ENCODE assay signal across 15 cellular contexts in genomic region chr16:24820522-24820921, GRCh38. TPM values are rescaled to one million over a fixed set of nuclear protein-coding genes. Genes with fewer than 3 reads are reported as not detected.
DNase-seq lines count a peak whose midpoint lies in the region; ATAC-seq and TF ChIP-seq lines count a peak whose summit lies in the region.
"Had no signal": no experiment of that assay in that cellular context is flagged by ENCODE, and none has a peak within 500 bp of the region (broad histone marks: within the 10 kb centered on the region; RNA-seq: fewer than 3 reads in every experiment).

No MANE protein-coding gene starts in this region.

- H3K36me3 Mint-ChIP-seq in effector memory CD8-positive, alpha-beta T cell (ENCODE audit: insufficient read depth) = peaks cover 79% of the 10 kb centered on the region
- peaks cover 18 to 70% (median 30%) of the 10 kb centered on the region in 5 donors for H3K36me3 Mint-ChIP-seq in naive thymus-derived CD4-positive, alpha-beta T cell
- H3K36me3 Mint-ChIP-seq in chondrocyte (ENCODE audit: low read depth) = peaks cover 38% of the 10 kb centered on the region

- intact Hi-C loops in naive thymus-derived CD4-positive, alpha-beta T cell (cut with micrococcal nuclease) = no loop called here
- intact Hi-C loops in upper lobe of right lung (cut with DNase I) = no loop called here

- POLR2A ChIA-PET in naive thymus-derived CD4-positive, alpha-beta T cell (lab: Charles Lee) = no interaction called here

- H3K4me3 ChIP-seq in naive thymus-derived CD4-positive, alpha-beta T cell (ENCODE audit: low read length) = no peak overlapping the region
- H3K4me3 ChIP-seq in upper lobe of right lung = no peak overlapping the region
- H3K4me3 ChIP-seq: prostate gland, spleen had no signal

- H3K36me3 ChIP-seq in naive thymus-derived CD4-positive, alpha-beta T cell (ENCODE audit: control insufficient read depth in 2 of 3, insufficient read depth in 3 of 3, low read length in 3 of 3) = peaks cover 24 to 83% (median 40%) of the 10 kb centered on the region in 3 experiments
- peaks cover 84% of the 10 kb centered on the region for H3K36me3 ChIP-seq in upper lobe of right lung

- peaks cover 4 to 5% of the 10 kb centered on the region in 2 donors for H3K4me1 Mint-ChIP-seq in effector memory CD8-positive, alpha-beta T cell (ENCODE audit: low read depth in 2 of 2)
- H3K4me1 Mint-ChIP-seq in naive thymus-derived CD4-positive, alpha-beta T cell = peaks cover 0 to 4% (median 0%) of the 10 kb centered on the region in 7 donors
- H3K4me1 Mint-ChIP-seq in chondrocyte (ENCODE audit: low read depth) = no peaks in the 10 kb centered on the region
- H3K4me1 Mint-ChIP-seq: CD14-positive monocyte had no signal

- H3K9me3 ChIP-seq in naive thymus-derived CD4-positive, alpha-beta T cell (ENCODE audit: control insufficient read depth in 2 of 3, low read length in 3 of 3) = no peaks in the 10 kb centered on the region
- no peaks in the 10 kb centered on the region for H3K9me3 ChIP-seq in upper lobe of right lung
- H3K9me3 ChIP-seq: prostate gland, spleen had no signal

- CTCF ChIA-PET in naive thymus-derived CD4-positive, alpha-beta T cell (lab: Charles Lee) = no interaction called here

- H3K4me1 ChIP-seq in naive thymus-derived CD4-positive, alpha-beta T cell (ENCODE audit: control insufficient read depth in 2 of 2, insufficient read depth in 2 of 2, low read length in 2 of 2) = no peaks in the 10 kb centered on the region
- no peaks in the 10 kb centered on the region for H3K4me1 ChIP-seq in upper lobe of right lung
- H3K4me1 ChIP-seq: prostate gland, spleen had no signal

- TF ChIP-seq CTCF in upper lobe of right lung (IDR thresholded peaks at IDR 0.05) (no peak), chondrocyte (IDR thresholded peaks at IDR 0.05) (no peak)

- peak overlapping the region; percentile 36 to 93 for H3K27ac Mint-ChIP-seq in effector memory CD8-positive, alpha-beta T cell
- peak overlapping the region in 6 of 9 donors; percentile 19 to 72 (median 52) for H3K27ac Mint-ChIP-seq in naive thymus-derived CD4-positive, alpha-beta T cell
- no peak overlapping the region for H3K27ac Mint-ChIP-seq in chondrocyte (ENCODE audit: unreplicated experiment)
- H3K27ac Mint-ChIP-seq: activated T-helper 2 cell treated with anti-CD3 and anti-CD28 coated beads, Interferon-gamma antibody, Interleukin-2, Interleukin-4, amounts not matched to agents 10 μg/mL and 5 μg/mL and 100 μg/mL, durations not matched to agents 14 hours and 24 hours and 36 hours had no signal

- no peak for ATAC-seq in effector memory CD8-positive, alpha-beta T cell (replicated peaks)
- ATAC-seq in naive thymus-derived CD4-positive, alpha-beta T cell = no peak
- ATAC-seq in upper lobe of right lung (no peak), HG02759 (IDR thresholded peaks at IDR 0.05; ENCODE audit: unreplicated experiment) (no peak)

- H3K4me3 Mint-ChIP-seq in effector memory CD8-positive, alpha-beta T cell = no peak overlapping the region
- H3K4me3 Mint-ChIP-seq in naive thymus-derived CD4-positive, alpha-beta T cell = no peak overlapping the region
- no peak overlapping the region for H3K4me3 Mint-ChIP-seq in chondrocyte (ENCODE audit: unreplicated experiment)
- H3K4me3 Mint-ChIP-seq: CD14-positive monocyte had no signal

- H3K27me3 Mint-ChIP-seq in effector memory CD8-positive, alpha-beta T cell = no peaks in the 10 kb centered on the region
- H3K27me3 Mint-ChIP-seq in naive thymus-derived CD4-positive, alpha-beta T cell = no peaks in the 10 kb centered on the region
- H3K27me3 Mint-ChIP-seq in chondrocyte (ENCODE audit: low read depth) = no peaks in the 10 kb centered on the region

- H3K27me3 ChIP-seq in naive thymus-derived CD4-positive, alpha-beta T cell (ENCODE audit: control insufficient read depth in 2 of 2, insufficient read depth in 2 of 2, low read length in 2 of 2) = no peaks in the 10 kb centered on the region
- H3K27me3 ChIP-seq in upper lobe of right lung = no peaks in the 10 kb centered on the region
- H3K27me3 ChIP-seq: spleen had no signal

- H3K27ac ChIP-seq in naive thymus-derived CD4-positive, alpha-beta T cell (ENCODE audit: low read depth, low read length) = no peak overlapping the region
- H3K27ac ChIP-seq in upper lobe of right lung = no peak overlapping the region
- H3K27ac ChIP-seq: prostate gland, spleen had no signal

- peak; percentile 2 for DNase-seq in GF-D8 (lab: John Stamatoyannopoulos, UW)
- DNase-seq in LHCN-M2 (ENCODE audit: low read depth) = peak; percentile 23
- no peak for DNase-seq in effector memory CD8-positive, alpha-beta T cell
- no peak for DNase-seq in naive thymus-derived CD4-positive, alpha-beta T cell
- no peak for DNase-seq in upper lobe of right lung
- DNase-seq in chondrocyte (ENCODE audit: low spot score) = no peak
- DNase-seq: effector memory CD4-positive, alpha-beta T cell; NCI-H1417 treated with DMSO at 0.1 percent for 48 hours; NCI-H345; spleen had no signal

- H3K9me3 Mint-ChIP-seq in effector memory CD8-positive, alpha-beta T cell = no peaks in the 10 kb centered on the region
- no peaks in the 10 kb centered on the region for H3K9me3 Mint-ChIP-seq in naive thymus-derived CD4-positive, alpha-beta T cell
- H3K9me3 Mint-ChIP-seq in chondrocyte (ENCODE audit: low read depth) = no peaks in the 10 kb centered on the region
- H3K9me3 Mint-ChIP-seq: activated T-helper 2 cell treated with anti-CD3 and anti-CD28 coated beads, Interferon-gamma antibody, Interleukin-2, Interleukin-4, amounts not matched to agents 10 μg/mL and 5 μg/mL and 100 μg/mL, durations not matched to agents 14 hours and 24 hours and 36 hours; CD14-positive monocyte had no signal

RNA-seq across cellular contexts. Expression of gene SLC5A11, which starts 25.2 kb away (rescaled TPM):
- total RNA-seq in LHCN-M2 (2014; rRNA removed) (not detected in 2 replicates), upper lobe of right lung (not detected), chondrocyte (not detected in 3 replicates)
- not detected for polyA plus RNA-seq in LHCN-M2 (2012)
- total RNA-seq in naive thymus-derived CD4-positive, alpha-beta T cell = under 1 TPM in 4 of 5 experiments, not detected in 1; 0.46 to 0.80 (median 0.66) TPM
- polyA plus RNA-seq in naive thymus-derived CD4-positive, alpha-beta T cell = not detected
- total RNA-seq: activated T-helper 2 cell treated with anti-CD3 and anti-CD28 coated beads, Interferon-gamma antibody, Interleukin-2, Interleukin-4, amounts not matched to agents 10 μg/mL and 5 μg/mL and 100 μg/mL, durations not matched to agents 14 hours and 24 hours and 36 hours; kidney epithelial cell; prostate gland had no signal
- polyA plus RNA-seq: CD14-positive monocyte had no signal

Comparison
In these comparisons a context has a peak if more than half of its experiments do, and no peak if none do; other contexts are left out.
1. DNase-seq: peak in GF-D8 (single experiment) and LHCN-M2 (single experiment); none in effector memory CD8-positive, alpha-beta T cell (0 of 3), naive thymus-derived CD4-positive, alpha-beta T cell (0 of 9), upper lobe of right lung (single experiment) and chondrocyte (single experiment).